Comparison of ENCODE assay signal across 8 cellular contexts in the genomic region with DNA sequence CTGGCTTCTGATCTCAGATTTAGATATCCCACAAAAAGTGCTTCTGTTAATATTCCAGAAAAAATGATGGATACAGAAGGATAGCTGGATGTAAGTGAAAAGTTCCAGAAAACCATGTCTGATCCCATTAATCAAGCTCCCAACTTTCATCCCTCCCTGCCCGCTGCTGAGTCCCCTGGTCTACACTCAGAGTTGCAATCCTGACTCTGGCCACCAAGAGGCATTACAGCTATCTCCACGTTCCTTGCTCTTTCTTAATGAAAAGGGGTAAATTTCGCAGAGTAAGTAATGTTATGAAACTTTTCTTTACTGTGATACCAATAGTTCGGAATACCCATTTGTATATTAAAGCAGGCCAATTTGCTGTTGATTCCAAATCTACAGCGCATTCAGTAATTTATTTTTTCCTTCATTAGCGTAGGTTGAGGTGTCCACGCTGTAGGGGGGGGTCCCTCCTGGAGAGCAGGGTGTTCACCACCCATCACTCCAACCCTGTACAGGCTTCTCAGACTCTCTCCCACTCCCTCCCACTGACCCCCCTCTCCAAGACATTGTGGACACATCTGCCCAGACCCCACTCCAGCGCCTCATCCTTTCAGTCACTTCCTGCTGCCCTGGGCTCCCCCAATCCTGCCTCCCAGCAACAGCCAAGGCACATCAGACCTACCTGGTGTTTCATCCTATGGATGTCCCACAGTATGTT. TPM values are rescaled to one million over a fixed set of nuclear protein-coding genes. Genes with fewer than 3 reads are reported as not detected.
A peak's percentile ranks its signal among the peaks of the same experiment; 100 is the strongest.
DNase-seq lines count a peak whose midpoint lies in the region; ATAC-seq, FAIRE-seq and TF ChIP-seq lines count a peak whose summit lies in the region.

No MANE protein-coding gene starts in this region.

- TF ChIP-seq RAD21 in IMR-90 (IDR thresholded peaks at IDR 0.05; ENCODE audit: low read length) = peak; percentile 44
- TF ChIP-seq RAD21 in H1 (IDR thresholded peaks at IDR 0.05 in 1 of 2, conservative IDR thresholded peaks at IDR 0.05 in 1 of 2; ENCODE audit: low read depth in 2 of 2, low read length in 2 of 2) = peak; percentile 20 to 43; a peak in 2 of 4 replicates

- H3K79me1 ChIP-seq in IMR-90 (ENCODE audit: low read depth in 1 of 2, low read length in 2 of 2) (no peaks in the 10 kb centered on the region), H1 (ENCODE audit: low read depth, low read length) (no peaks in the 10 kb centered on the region)

- H3K9me3 ChIP-seq in IMR-90 (ENCODE audit: control insufficient read depth, insufficient read depth, low read length) = no peaks in the 10 kb centered on the region
- H3K9me3 ChIP-seq in H1 (ENCODE audit: insufficient read depth in 2 of 2, low read depth in 1 of 2, low read length in 1 of 2) = peaks cover 0 to 10% of the 10 kb centered on the region in 2 experiments; a peak in 1 of 4 replicates

- H3K27me3 Mint-ChIP-seq in activated B cell treated with CpG ODN at 0.5 μM for 24 hours (no peaks in the 10 kb centered on the region), type B pancreatic cell (no peaks in the 10 kb centered on the region)

- H3K4me1 ChIP-seq in IMR-90 (ENCODE audit: control insufficient read depth, insufficient read depth, low read length) = peaks cover 5% of the 10 kb centered on the region; the same call in 1 of the 2 replicates
- H3K4me1 ChIP-seq in H1 (replicated peaks in 1 of 4; ENCODE audit: control insufficient read depth in 3 of 4, insufficient read depth in 4 of 4, low read length in 3 of 4) = peaks cover 0 to 4% (median 0%) of the 10 kb centered on the region in 4 experiments; a peak in 2 of 7 replicates

- H2BK5ac ChIP-seq in IMR-90 (ENCODE audit: low read depth, low read length, poor library complexity, severe bottlenecking) = no peak overlapping the region
- H2BK5ac ChIP-seq in H1 (ENCODE audit: low read depth, low read length) = no peak overlapping the region

- WGBS in IMR-90 (ENCODE audit: extremely low coverage in 2 of 2, insufficient read length in 1 of 2), 2 experiments = 50% methylated on average over 1 of the region's 8 CpGs; no CpG with 5 or more reads in 1 of the 2 experiments
- WGBS in H1 (ENCODE audit: extremely low coverage in 1 of 2, insufficient coverage in 1 of 2, insufficient read length in 1 of 2, insufficient replicate concordance in 2 of 2, low coverage in 1 of 2, low lambda C conversion rate in 2 of 2, missing lambda C conversion rate in 1 of 2), 2 experiments = 69% methylated on average over 8 of the region's 8 CpGs; no CpG with 5 or more reads in 1 of the 2 experiments

- DNase-seq in NCI-H510A treated with DMSO at 0.1 percent for 48 hours (lab: John Stamatoyannopoulos, UW) = peak; percentile 3
- no peak for DNase-seq in NCI-H510A (lab: John Stamatoyannopoulos, UW)
- peak; percentile 47 for DNase-seq in IMR-90
- peak; percentile 14 for DNase-seq in activated B cell treated with CpG ODN at 0.5 μM for 24 hours
- DNase-seq in H1 (ENCODE audit: low read depth in 1 of 2, low spot score in 2 of 2) = no peak
- DNase-seq in midbrain (lab: John Stamatoyannopoulos, UW) = peak; percentile 5
- no peak for DNase-seq in type B pancreatic cell (ENCODE audit: extremely low spot score, unreplicated experiment)

- H3K36me3 ChIP-seq in IMR-90 (ENCODE audit: control insufficient read depth, insufficient read depth, low read length) (no peaks in the 10 kb centered on the region), H1 (ENCODE audit: control insufficient read depth in 2 of 4, insufficient read depth in 4 of 4, low read length in 3 of 4) (peaks cover 0 to 2% (median 0%) of the 10 kb centered on the region in 4 experiments; a peak in 1 of 8 replicates)

- intact Hi-C loops in IMR-90 (cut with micrococcal nuclease) (loop anchor here (1.0 to 5.0 kb wide), 5 partner anchors 87 to 253 kb away; partner anchors contain the start of gene TCEAL9), activated B cell treated with CpG ODN at 0.5 μM for 24 hours (cut with micrococcal nuclease) (loop anchor here (1.0 to 2.0 kb wide), 4 partner anchors 59 to 513 kb away; no protein-coding TSS in a partner anchor)

- H2BK120ac ChIP-seq in IMR-90 (ENCODE audit: low read depth, low read length) = no peak overlapping the region
- no peak overlapping the region for H2BK120ac ChIP-seq in H1 (replicated peaks; ENCODE audit: low read depth, low read length)

- no peak overlapping the region for H3K27ac ChIP-seq in IMR-90 (ENCODE audit: insufficient read depth, low read length)
- no peak overlapping the region for H3K27ac ChIP-seq in H1 (ENCODE audit: low read depth, low read length)

- H4K8ac ChIP-seq in IMR-90 (ENCODE audit: low read depth in 2 of 2, low read length in 2 of 2) (peak overlapping the region in 1 of 2 experiments; percentile 42; a peak in 1 of 4 replicates), H1 (ENCODE audit: extremely low read depth, insufficient read depth, low read length) (no peak overlapping the region)

- POLR2A ChIA-PET in IMR-90 (lab: Charles Lee; ENCODE audit: unreplicated experiment) = interaction anchor here (0.7 to 0.8 kb wide), 2 partner anchors 87 to 105 kb away, joined by 3 read pairs; no protein-coding TSS in a partner anchor
- POLR2A ChIA-PET in activated B cell treated with CpG ODN at 0.5 μM for 24 hours (lab: Charles Lee) = interaction anchor here (0.9 kb wide), 1 partner anchor 692 kb away, joined by 3 read pairs; the partner anchor contains the start of gene SLC25A53
- POLR2A ChIA-PET in H1 (lab: Charles Lee; ENCODE audit: partially characterized antibody) = interaction anchor here (0.8 to 1.8 kb wide), 5 partner anchors 25 to 253 kb away, joined by 3 to 5 read pairs (median 4); partner anchors contain the start of genes BEX2 and BEX3

- peak; percentile 48 for TF ChIP-seq CTCF in IMR-90 (conservative IDR thresholded peaks at IDR 0.05; ENCODE audit: low read depth, low read length)
- no peak for TF ChIP-seq CTCF in activated B cell treated with CpG ODN at 0.5 μM for 24 hours (IDR thresholded peaks at IDR 0.05)
- TF ChIP-seq CTCF in H1 (IDR thresholded peaks at IDR 0.05; ENCODE audit: control extremely low read depth in 1 of 3, insufficient read depth in 1 of 3, low read depth in 1 of 3, low read length in 3 of 3) = peak; percentile 9 to 41 (median 36); a peak in 3 of 4 replicates
- no peak for TF ChIP-seq CTCF in type B pancreatic cell (conservative IDR thresholded peaks at IDR 0.05)

- dilution Hi-C loops in IMR-90 (cut with HindIII; ENCODE audit: low sequenced_read_pairs, unreplicated experiment) = no loop called here

- H3K56ac ChIP-seq in IMR-90 (ENCODE audit: extremely low read depth, insufficient read depth, low read length) = no peak overlapping the region
- no peak overlapping the region for H3K56ac ChIP-seq in H1 (replicated peaks; ENCODE audit: insufficient read length, low read depth, low read length)

- H3K27me3 ChIP-seq in IMR-90 (ENCODE audit: control insufficient read depth, insufficient read depth, low read length) (peaks cover 2% of the 10 kb centered on the region; the same call in 1 of the 2 replicates), H1 (replicated peaks in 1 of 4; ENCODE audit: control insufficient read depth in 3 of 4, extremely low read depth in 1 of 4, insufficient read depth in 3 of 4, low read length in 3 of 4) (no peaks in the 10 kb centered on the region)

- no peak overlapping the region for H3K23ac ChIP-seq in IMR-90 (ENCODE audit: low read depth, low read length)
- no peak overlapping the region for H3K23ac ChIP-seq in H1 (ENCODE audit: insufficient read length)

- in situ Hi-C loops in IMR-90 (cut with MboI; ENCODE audit: low sequenced_read_pairs) = loop anchor here (5.0 to 10.0 kb wide), 2 partner anchors 117 to 249 kb away; partner anchors contain the start of gene BEX4

- H2BK12ac ChIP-seq in H1 (ENCODE audit: low read depth, low read length) = no peak overlapping the region

- no peak for TF ChIP-seq POLR2A in IMR-90 (IDR thresholded peaks at IDR 0.05; ENCODE audit: low read depth, low read length)
- no peak for TF ChIP-seq POLR2A in H1 (IDR thresholded peaks at IDR 0.05; ENCODE audit: control extremely low read depth in 1 of 2, low read depth in 2 of 2, low read length in 2 of 2)

- H3K9ac ChIP-seq in IMR-90 (ENCODE audit: low read depth, low read length) = no peak overlapping the region
- no peak overlapping the region for H3K9ac ChIP-seq in H1 (replicated peaks in 1 of 4; ENCODE audit: extremely low read depth in 1 of 4, low read depth in 3 of 4, low read length in 3 of 4)

- H2AK5ac ChIP-seq in IMR-90 (ENCODE audit: low read depth, low read length) = peak overlapping the region; percentile 47
- H2AK5ac ChIP-seq in H1 (ENCODE audit: low read depth, low read length) = no peak overlapping the region

- H3K9me1 ChIP-seq in IMR-90 (ENCODE audit: insufficient read depth, low read length) = no peaks in the 10 kb centered on the region; the same call in 1 of the 2 replicates

- no peak overlapping the region for H3K4ac ChIP-seq in IMR-90 (ENCODE audit: low read depth, low read length)
- no peak overlapping the region for H3K4ac ChIP-seq in H1 (replicated peaks; ENCODE audit: insufficient read length, low read depth, low read length)

- no peak overlapping the region for H2BK15ac ChIP-seq in IMR-90 (ENCODE audit: low read depth, low read length)
- no peak overlapping the region for H2BK15ac ChIP-seq in H1 (ENCODE audit: low read length)

- H4K20me1 ChIP-seq in IMR-90 (ENCODE audit: insufficient read depth, low read length) (no peaks in the 10 kb centered on the region), H1 (replicated peaks in 1 of 2; ENCODE audit: control insufficient read depth in 1 of 2, insufficient read depth in 2 of 2, low read length in 2 of 2) (no peaks in the 10 kb centered on the region)

- TF ChIP-seq EP300 in H1 (IDR thresholded peaks at IDR 0.05; ENCODE audit: borderline replicate concordance in 1 of 2, low read depth in 2 of 2, low read length in 2 of 2) = no peak

- H3K4me1 Mint-ChIP-seq in activated B cell treated with CpG ODN at 0.5 μM for 24 hours = peaks cover 10% of the 10 kb centered on the region
- peaks cover 5% of the 10 kb centered on the region for H3K4me1 Mint-ChIP-seq in type B pancreatic cell (ENCODE audit: unreplicated experiment)

- peak overlapping the region; percentile 51 for H2AK9ac ChIP-seq in IMR-90 (replicated peaks; ENCODE audit: low read depth, low read length, poor library complexity)

- H3K79me2 ChIP-seq in H1 (ENCODE audit: control insufficient read depth in 1 of 2, insufficient read depth in 2 of 2, low read length in 2 of 2) = no peaks in the 10 kb centered on the region

- H3K4me3 ChIP-seq in IMR-90 (ENCODE audit: insufficient read depth, low read depth, low read length) (no peak overlapping the region), H1 (ENCODE audit: extremely low read depth in 1 of 4, insufficient read depth in 2 of 4, low read depth in 3 of 4, low read length in 4 of 4) (no peak overlapping the region)

- H3K4me2 ChIP-seq in IMR-90 (ENCODE audit: low read depth, low read length) (no peak overlapping the region), H1 (ENCODE audit: insufficient read depth in 1 of 2, low read depth in 2 of 2, low read length in 2 of 2) (peak overlapping the region in 1 of 2 experiments; percentile 18; a peak in 1 of 4 replicates)

- peak; percentile 69 for ATAC-seq in GM21717 (IDR thresholded peaks at IDR 0.05; ENCODE audit: unreplicated experiment)
- peak; percentile 67 for ATAC-seq in IMR-90 (ENCODE audit: low read depth)
- peak; percentile 74 for ATAC-seq in activated B cell treated with CpG ODN at 0.5 μM for 24 hours (ENCODE audit: low read depth)

- H2BK20ac ChIP-seq in IMR-90 (ENCODE audit: low read depth, low read length) (no peak overlapping the region), H1 (ENCODE audit: low read length) (no peak overlapping the region)

- no peaks in the 10 kb centered on the region for H3K23me2 ChIP-seq in H1 (ENCODE audit: low read depth, low read length)

- H4K5ac ChIP-seq in IMR-90 (ENCODE audit: low read depth, low read length) = no peak overlapping the region
- no peak overlapping the region for H4K5ac ChIP-seq in H1 (ENCODE audit: insufficient read length, low read depth, low read length)

- peak; percentile 71 for FAIRE-seq in H1 (lab: Jason Lieb, UNC)

- no TSS peak for BruUV-seq in IMR-90 (replicated peaks; lab: Mats Ljungman, UMichigan)

- H3K36me3 Mint-ChIP-seq in activated B cell treated with CpG ODN at 0.5 μM for 24 hours (ENCODE audit: low read depth) (no peaks in the 10 kb centered on the region), type B pancreatic cell (no peaks in the 10 kb centered on the region)

- H4K91ac ChIP-seq in IMR-90 (ENCODE audit: insufficient read depth, low read depth, low read length) = no peak overlapping the region
- H4K91ac ChIP-seq in H1 (replicated peaks; ENCODE audit: insufficient read length, low read length) = no peak overlapping the region

- H3K18ac ChIP-seq in IMR-90 (ENCODE audit: low read depth, low read length) (no peak overlapping the region), H1 (ENCODE audit: extremely low read depth, low read length) (no peak overlapping the region)

- H3K14ac ChIP-seq in IMR-90 (replicated peaks; ENCODE audit: low read depth, low read length) (no peak overlapping the region), H1 (ENCODE audit: insufficient read length) (no peak overlapping the region)

- H3K4me3 Mint-ChIP-seq in activated B cell treated with CpG ODN at 0.5 μM for 24 hours (peak overlapping the region; percentile 79), type B pancreatic cell (peak overlapping the region; percentile 75)

- CTCF ChIA-PET in IMR-90 (lab: Yijun Ruan, JAX) (interaction anchor here (0.7 to 1.2 kb wide), 9 partner anchors 10 to 253 kb away, joined by 3 to 6 read pairs (median 3); no protein-coding TSS in a partner anchor), activated B cell treated with CpG ODN at 0.5 μM for 24 hours (lab: Charles Lee) (interaction anchor here (0.8 to 3.0 kb wide), 2 partner anchors 253 to 513 kb away, joined by 4 to 19 read pairs; no protein-coding TSS in a partner anchor), H1 (lab: Charles Lee; ENCODE audit: partially characterized antibody) (interaction anchor here (0.6 to 2.1 kb wide), 40 partner anchors 9 to 428 kb away, joined by 3 to 26 read pairs (median 4); no protein-coding TSS in a partner anchor)

- peak overlapping the region; percentile 61 for H2AFZ ChIP-seq in IMR-90 (replicated peaks; ENCODE audit: low read length, poor library complexity)
- no peak overlapping the region for H2AFZ ChIP-seq in H1 (ENCODE audit: low read length)

- H3K27ac Mint-ChIP-seq in activated B cell treated with CpG ODN at 0.5 μM for 24 hours (no peak overlapping the region), type B pancreatic cell (no peak overlapping the region)

- H3K9me3 Mint-ChIP-seq in activated B cell treated with CpG ODN at 0.5 μM for 24 hours (no peaks in the 10 kb centered on the region), type B pancreatic cell (no peaks in the 10 kb centered on the region)

RNA-seq across cellular contexts. Expression of gene RAB40A, which starts 55.1 kb away (rescaled TPM):
- total RNA-seq in IMR-90 (2012; rRNA removed) (under 0.01 TPM in 2 replicates), activated B cell treated with CpG ODN at 0.5 μM for 24 hours (0.11 and 0.12 TPM in 2 replicates), type B pancreatic cell (ENCODE audit: low replicate concordance) (0.36 and 0.51 TPM in 2 replicates)
- polyA plus RNA-seq in IMR-90 (2012; rRNA removed) (0.16 and 0.26 TPM in 2 replicates), H1 (2011; rRNA removed) (0.21 and 0.28 TPM in 2 replicates)
- 0.05 TPM in 1 of 2 replicates, not detected in the other for polyA plus RNA-seq in IMR-90 (2012; cell fraction: cytosol; rRNA removed)
- polyA plus RNA-seq in IMR-90 (2012; cell fraction: nucleus; rRNA removed; ENCODE audit: low replicate concordance) = 1.5 and 1.9 TPM in 2 replicates
- 0.09 and 0.17 TPM in 2 replicates for total RNA-seq in H1 (2021; fragmentation: NEBNext Ultra II Directional; extraction: Animal tissue kit (Norgen Biotek cat#: 25700))
- polyA plus RNA-seq in H1 (2011; cell fraction: cytosol; rRNA removed) = 0.30 TPM
- 1.4 TPM for polyA plus RNA-seq in H1 (2011; cell fraction: nucleus; rRNA removed)
- polyA plus RNA-seq in H1 (2012, experiment 1 of 2) = 0.97 to 1.8 TPM (median 1.5 TPM) in 4 replicates
- polyA plus RNA-seq in H1 (2012, experiment 2 of 2) = 0.20 TPM
- polyA plus RNA-seq in H1 (2013, experiment 1 of 2) = 0.08 TPM
- polyA plus RNA-seq in H1 (2013, experiment 2 of 2) = 0.07 TPM
- polyA minus RNA-seq in H1 (2011; rRNA and poly(A)+ RNA removed) = 0.07 and 0.19 TPM in 2 replicates
- not detected for polyA minus RNA-seq in H1 (2011; cell fraction: cytosol; rRNA and poly(A)+ RNA removed)
- polyA minus RNA-seq in H1 (2011; cell fraction: nucleus; rRNA and poly(A)+ RNA removed) = 0.60 TPM

Comparison
In these comparisons a context has a peak if more than half of its experiments do, and no peak if none do; other contexts are left out.
1. DNase-seq: peak in NCI-H510A treated with DMSO at 0.1 percent for 48 hours (single experiment), IMR-90 (single experiment), activated B cell treated with CpG ODN at 0.5 μM for 24 hours (single experiment) and midbrain (single experiment); none in NCI-H510A (single experiment), H1 (0 of 2) and type B pancreatic cell (single experiment).
2. CTCF ChIP-seq: peak in IMR-90 (single experiment) and H1 (3 of 3); none in activated B cell treated with CpG ODN at 0.5 μM for 24 hours (single experiment) and type B pancreatic cell (single experiment).
3. Peak in every context shown above with its lines, with median percentiles within 50 percentile points of each other: ATAC-seq.